20 cellular contexts compared by ENCODE assay signal in genomic region chr5:148681157-148682131, GRCh38. TPM values are rescaled to one million over a fixed set of nuclear protein-coding genes. Genes with fewer than 3 reads are reported as not detected.
A peak's percentile ranks its signal among the peaks of the same experiment; 100 is the strongest.
DNase-seq lines count a peak whose midpoint lies in the region; ATAC-seq, FAIRE-seq and TF ChIP-seq lines count a peak whose summit lies in the region.
"Had no signal": no experiment of that assay in that cellular context is flagged by ENCODE, and none has a peak within 500 bp of the region (broad histone marks: within the 10 kb centered on the region; RNA-seq: fewer than 3 reads in every experiment).

No MANE protein-coding gene starts in this region.

- no peaks in the 10 kb centered on the region for H3K36me3 Mint-ChIP-seq in WTC11
- H3K36me3 Mint-ChIP-seq: CD4-positive, alpha-beta memory T cell had no signal

- peak overlapping the region in 2 of 3 donors; percentile 18 for H3K4me3 ChIP-seq in liver (ENCODE audit: low read depth in 1 of 3, low read length in 3 of 3)
- no peak overlapping the region for H3K4me3 ChIP-seq in HepG2 (replicated peaks in 1 of 3; ENCODE audit: insufficient read depth in 1 of 3, low read depth in 2 of 3, low read length in 3 of 3)
- no peak overlapping the region for H3K4me3 ChIP-seq in hepatocyte
- no peak overlapping the region for H3K4me3 ChIP-seq in mucosa of descending colon
- H3K4me3 ChIP-seq: A549, HAP-1 had no signal

- CTCF ChIA-PET in HepG2 (lab: Yijun Ruan, JAX; ENCODE audit: low intra/inter-chr PET ratio, low total read pairs), result no interaction called here
- CTCF ChIA-PET in WTC11 (lab: Charles Lee), result no interaction called here

- no peak overlapping the region for H3K4me3 Mint-ChIP-seq in WTC11
- H3K4me3 Mint-ChIP-seq: CD4-positive, alpha-beta memory T cell had no signal

- intact Hi-C loops in HepG2 (cut with micrococcal nuclease; ENCODE audit: unreplicated experiment), result no loop called here
- intact Hi-C loops in mucosa of descending colon (cut with DNase I, micrococcal nuclease), result no loop called here

- in situ Hi-C loops in HepG2 (cut with HindIII; ENCODE audit: extremely low pct_ligation_motif_present, low pct_unique_long_range_greater_than_20kb), result no loop called here

- H3K27ac ChIP-seq in liver (ENCODE audit: low read depth in 1 of 2, low read length in 2 of 2), result peak overlapping the region; percentile 61 to 71
- H3K27ac ChIP-seq in HepG2 (ENCODE audit: extremely low read length, insufficient read depth, low read length), result no peak overlapping the region
- H3K27ac ChIP-seq in hepatocyte, result no peak overlapping the region
- H3K27ac ChIP-seq: A549, C4-2B had no signal

- ATAC-seq in HepG2 (no peak), mucosa of descending colon (peak; percentile 72), WTC11 (no peak)
- ATAC-seq: A549 had no signal

- H3K9ac ChIP-seq in liver (ENCODE audit: low read depth in 1 of 2, low read length in 2 of 2), result peak overlapping the region in 1 of 2 donors; percentile 45
- no peak overlapping the region for H3K9ac ChIP-seq in HepG2 (ENCODE audit: insufficient read depth, low read depth, low read length)

- H3K36me3 ChIP-seq in liver (ENCODE audit: control insufficient read depth in 4 of 4, insufficient read depth in 3 of 4, low read depth in 1 of 4, low read length in 3 of 4) (no peaks in the 10 kb centered on the region), HepG2 (replicated peaks in 1 of 2; ENCODE audit: control insufficient read depth in 1 of 2, insufficient read depth in 2 of 2, low read length in 2 of 2) (no peaks in the 10 kb centered on the region), hepatocyte (replicated peaks; ENCODE audit: insufficient read depth, low read depth) (no peaks in the 10 kb centered on the region), mucosa of descending colon (ENCODE audit: low read depth) (no peaks in the 10 kb centered on the region)
- H3K36me3 ChIP-seq: BE2C, HAP-1 had no signal

- H3K27ac Mint-ChIP-seq in WTC11, result no peak overlapping the region
- H3K27ac Mint-ChIP-seq: CD4-positive, alpha-beta memory T cell had no signal

- peak; percentile 30 to 44 for TF ChIP-seq RAD21 in liver (IDR thresholded peaks at IDR 0.05)
- TF ChIP-seq RAD21 in HepG2 (CRISPR knock-in tag; IDR thresholded peaks at IDR 0.05), result no peak

- DNase-seq in HepG2 (ENCODE audit: low spot score) (no peak), hepatocyte (ENCODE audit: low spot score) (no peak), mucosa of descending colon (no peak), NCI-H1048 (lab: John Stamatoyannopoulos, UW) (no peak), WTC11 (ENCODE audit: low spot score) (no peak), NCI-H774 (lab: John Stamatoyannopoulos, UW) (no peak)
- DNase-seq: BE2C; CD4-positive, alpha-beta memory T cell; DMS153; DMS79 treated with DMSO at 0.1 percent for 48 hours; EL; GOT3 had no signal

- H4K20me1 ChIP-seq in HepG2 (ENCODE audit: insufficient read depth, low read length), result no peaks in the 10 kb centered on the region
- H4K20me1 ChIP-seq in hepatocyte (ENCODE audit: insufficient read depth, poor library complexity, severe bottlenecking), result no peaks in the 10 kb centered on the region

- no peaks in the 10 kb centered on the region for H3K79me2 ChIP-seq in HepG2 (ENCODE audit: insufficient read depth, low read length)
- H3K79me2 ChIP-seq in hepatocyte, result no peaks in the 10 kb centered on the region

- H3K9me3 ChIP-seq in liver (ENCODE audit: control insufficient read depth in 4 of 4, low read length in 3 of 4) (no peaks in the 10 kb centered on the region), HepG2 (ENCODE audit: low read length) (no peaks in the 10 kb centered on the region), hepatocyte (ENCODE audit: low read depth) (no peaks in the 10 kb centered on the region), mucosa of descending colon (no peaks in the 10 kb centered on the region)
- H3K9me3 ChIP-seq: A549, BE2C, HAP-1 had no signal

- H2AFZ ChIP-seq in HepG2 (ENCODE audit: low read length) (no peak overlapping the region), hepatocyte (no peak overlapping the region)

- POLR2A ChIA-PET in HepG2 (lab: Yijun Ruan, JAX) (no interaction called here), WTC11 (lab: Charles Lee) (interaction anchor here (0.5 kb wide), 1 partner anchor 77 kb away, joined by 3 read pairs; no protein-coding TSS in a partner anchor)

- peaks cover 3% of the 10 kb centered on the region; the same call in 1 of the 2 replicates for H3K4me1 Mint-ChIP-seq in WTC11
- H3K4me1 Mint-ChIP-seq: CD4-positive, alpha-beta memory T cell had no signal

- H3K4me2 ChIP-seq in HepG2 (ENCODE audit: low read depth, low read length) (no peak overlapping the region), hepatocyte (peak overlapping the region; percentile 19)
- H3K4me2 ChIP-seq: A549 had no signal

- no TSS peak for BruUV-seq in HepG2 (replicated peaks; lab: Mats Ljungman, UMichigan)

- TF ChIP-seq POLR2A in HepG2 (IDR thresholded peaks at IDR 0.05; ENCODE audit: insufficient read depth in 1 of 2, low read depth in 2 of 2, low read length in 2 of 2), result no peak

- H3K27me3 ChIP-seq in liver (ENCODE audit: control insufficient read depth in 4 of 4, insufficient read depth in 4 of 4, low read length in 3 of 4) (no peaks in the 10 kb centered on the region), HepG2 (ENCODE audit: control insufficient read depth in 1 of 2, insufficient read depth in 2 of 2, low read length in 2 of 2) (no peaks in the 10 kb centered on the region), hepatocyte (no peaks in the 10 kb centered on the region)
- H3K27me3 ChIP-seq: BE2C had no signal

- no peaks in the 10 kb centered on the region for H3K27me3 Mint-ChIP-seq in WTC11 (ENCODE audit: low read depth)

- TF ChIP-seq EP300 in HepG2 (IDR thresholded peaks at IDR 0.05; ENCODE audit: low read depth in 2 of 2, low read length in 2 of 2), result no peak
- TF ChIP-seq EP300 in HepG2 (CRISPR knock-in tag; IDR thresholded peaks at IDR 0.05; ENCODE audit: borderline replicate concordance), result no peak

- no peaks in the 10 kb centered on the region for H3K9me3 Mint-ChIP-seq in WTC11

- 27% methylated on average over 7 of the region's 7 CpGs for WGBS in liver
- 7% methylated on average over 7 of the region's 7 CpGs for WGBS in HepG2 (ENCODE audit: low lambda C conversion rate)
- 56% methylated on average over 7 of the region's 7 CpGs for WGBS in hepatocyte (ENCODE audit: low lambda C conversion rate, missing lambda C conversion rate)

- FAIRE-seq in HepG2 (lab: Jason Lieb, UNC), result no peak
- FAIRE-seq: A549, D721Med, G401.6, GM12892 had no signal

- H3K4me1 ChIP-seq in liver (ENCODE audit: control insufficient read depth in 4 of 4, insufficient read depth in 4 of 4, low read length in 3 of 4) (peaks cover 6 to 57% (median 39%) of the 10 kb centered on the region in 4 donors), HepG2 (ENCODE audit: insufficient read depth, low read length) (peaks cover 17% of the 10 kb centered on the region), hepatocyte (ENCODE audit: insufficient read depth) (peaks cover 11% of the 10 kb centered on the region), mucosa of descending colon (ENCODE audit: low read depth) (no peaks in the 10 kb centered on the region)
- H3K4me1 ChIP-seq: A549, BE2C, HAP-1 had no signal

- H3K9me2 ChIP-seq in hepatocyte (replicated peaks; ENCODE audit: insufficient read depth), result no peaks in the 10 kb centered on the region

- no peak for TF ChIP-seq CTCF in liver (IDR thresholded peaks at IDR 0.05; ENCODE audit: low read depth, low read length, missing input control)
- TF ChIP-seq CTCF in HepG2 (CRISPR knock-in tag; IDR thresholded peaks at IDR 0.05), result no peak
- TF ChIP-seq CTCF in hepatocyte (IDR thresholded peaks at IDR 0.05; ENCODE audit: poor library complexity), result no peak
- no peak for TF ChIP-seq CTCF in mucosa of descending colon (IDR thresholded peaks at IDR 0.05)
- no peak for TF ChIP-seq CTCF in WTC11 (IDR thresholded peaks at IDR 0.05)

TF ChIP-seq in liver, 16 proteins besides CTCF, POLR2A, EP300 and RAD21 (continues in another document):
- peak; percentile 35 for TF ChIP-seq YY1 (IDR thresholded peaks at IDR 0.05)
- TF ChIP-seq GABPA (IDR thresholded peaks at IDR 0.05 in 1 of 2, conservative IDR thresholded peaks at IDR 0.05 in 1 of 2), result no peak
- peak; percentile 61 for TF ChIP-seq HNF4G (IDR thresholded peaks at IDR 0.05)

TF ChIP-seq in WTC11, 78 proteins besides CTCF, POLR2A, EP300 and RAD21 (continues in another document):
- no peak for TF ChIP-seq TEAD4 (CRISPR knock-in tag; IDR thresholded peaks at IDR 0.05)
- no peak for TF ChIP-seq EMX1 (CRISPR knock-in tag; IDR thresholded peaks at IDR 0.05)

RNA-seq across cellular contexts. Expression of gene HTR4, which starts 27.1 kb away (rescaled TPM):
- total RNA-seq in liver (1 to 10 TPM; 1.8 to 2.4 TPM), HepG2 (2016; rRNA removed; fragmentation: Illumina TruSeq; extraction: Trizol) (not detected in 2 replicates), hepatocyte (2.0 and 2.3 TPM in 2 replicates), mucosa of descending colon (10 to 100 TPM; 15.0 to 18.8 (median 17.3) TPM), WTC11 (2021) (not detected in 3 replicates)
- polyA plus RNA-seq in liver (under 1 TPM; 0.19 to 0.20 TPM), HepG2 (2011; rRNA removed) (not detected in 2 replicates), hepatocyte (0.17 and 0.29 TPM in 2 replicates)
- total RNA-seq in HepG2 (2016; cell fraction: cytosol; rRNA removed; fragmentation: Illumina TruSeq; extraction: Trizol; ENCODE audit: low read depth), result not detected in 2 replicates
- total RNA-seq in HepG2 (2016; cell fraction: insoluble cytoplasmic fraction; rRNA removed; fragmentation: Illumina TruSeq; extraction: Trizol), result not detected in 2 replicates
- not detected in 2 replicates for total RNA-seq in HepG2 (2016; cell fraction: membrane; rRNA removed; fragmentation: Illumina TruSeq; extraction: Trizol)
- total RNA-seq in HepG2 (2016; cell fraction: nucleus; rRNA removed; fragmentation: Illumina TruSeq; extraction: Trizol), result not detected in 2 replicates
- not detected in 2 replicates for polyA plus RNA-seq in HepG2 (2011; cell fraction: cytosol; rRNA removed)
- not detected in 2 replicates for polyA plus RNA-seq in HepG2 (2011; cell fraction: nucleus; rRNA removed)
- not detected in 2 replicates for polyA plus RNA-seq in HepG2 (2012)
- not detected in 2 replicates for polyA plus RNA-seq in HepG2 (2016; cell fraction: cytosol; fragmentation: Illumina TruSeq; extraction: Trizol; ENCODE audit: low read depth)
- not detected in 2 replicates for polyA plus RNA-seq in HepG2 (2016; cell fraction: insoluble cytoplasmic fraction; fragmentation: Illumina TruSeq; extraction: Trizol; ENCODE audit: low read depth)
- polyA plus RNA-seq in HepG2 (2016; cell fraction: membrane; fragmentation: Illumina TruSeq; extraction: Trizol; ENCODE audit: low read depth), result not detected in 2 replicates
- polyA plus RNA-seq in HepG2 (2016; cell fraction: nucleus; fragmentation: Illumina TruSeq; extraction: Trizol; ENCODE audit: insufficient read depth, low read depth), result not detected in 2 replicates
- not detected in 2 replicates for polyA minus RNA-seq in HepG2 (2011; rRNA and poly(A)+ RNA removed; ENCODE audit: low replicate concordance)
- polyA minus RNA-seq in HepG2 (2011; cell fraction: cytosol; rRNA and poly(A)+ RNA removed), result not detected in 2 replicates
- not detected in 2 replicates for polyA minus RNA-seq in HepG2 (2011; cell fraction: nucleus; rRNA and poly(A)+ RNA removed)
- total RNA-seq: CD4-positive, alpha-beta memory T cell had no signal
- polyA plus RNA-seq: A549; AG04450; CD4-positive, alpha-beta memory T cell had no signal

Comparison
In these comparisons a context has a peak if more than half of its experiments do, and no peak if none do; other contexts are left out.
1. H3K27ac ChIP-seq: peak in liver (2 of 2); none in HepG2 (single experiment) and hepatocyte (single experiment).
2. H3K4me3 ChIP-seq: peak in liver (2 of 3); none in HepG2 (0 of 3), hepatocyte (single experiment) and mucosa of descending colon (single experiment).